Comparison of ENCODE assay signal across 24 cellular contexts in the genomic region with DNA sequence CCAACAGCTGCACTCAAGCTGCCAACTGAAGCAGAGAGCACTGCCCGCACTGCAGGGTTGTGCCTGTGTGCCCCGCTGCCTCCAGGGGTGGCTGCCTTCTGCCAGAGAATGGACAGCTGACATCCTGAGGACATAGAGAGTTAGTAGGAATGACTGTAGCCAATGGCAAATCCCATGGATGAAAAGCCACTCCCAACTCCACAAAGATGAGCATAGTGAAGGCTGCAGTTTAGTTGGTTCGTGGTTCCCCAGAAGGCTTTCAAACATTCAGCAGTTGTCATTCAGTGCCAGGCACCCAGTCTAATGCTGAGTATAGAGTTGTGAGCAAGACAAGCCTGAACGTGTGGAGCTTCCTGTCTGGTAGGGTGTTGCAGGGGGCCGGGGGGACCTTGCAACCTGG.
"Had no signal": no experiment of that assay in that cellular context is flagged by ENCODE, and none has a peak within 500 bp of the region (broad histone marks: within the 10 kb centered on the region; RNA-seq: fewer than 3 reads in every experiment).

No MANE protein-coding gene starts in this region.

- H3K27ac Mint-ChIP-seq: activated CD8-positive, alpha-beta memory T cell treated with anti-CD3 and anti-CD28 coated beads, Interleukin-2, amount 10 ng/mL, durations not matched to agents 7 days and 5 days; activated naive CD4-positive, alpha-beta T cell treated with anti-CD3 and anti-CD28 coated beads, Interleukin-2, amount 50 U/mL, for 24 hours; endodermal cell; type B pancreatic cell; WTC11 had no signal

- H3K27me3 Mint-ChIP-seq: activated CD8-positive, alpha-beta memory T cell treated with anti-CD3 and anti-CD28 coated beads, Interleukin-2, amount 10 ng/mL, durations not matched to agents 7 days and 5 days; activated naive CD4-positive, alpha-beta T cell treated with anti-CD3 and anti-CD28 coated beads, Interleukin-2, amount 50 U/mL, for 24 hours; natural killer cell treated with Interleukin-12 subunit alpha and Interleukin-12 subunit beta and Interleukin-15 and Interleukin-18, amount 100 ng/mL, for 72 hours; type B pancreatic cell had no signal

- H3K36me3 ChIP-seq: colonic mucosa, vagina had no signal

- H3K4me1 Mint-ChIP-seq: endodermal cell had no signal

- H3K27me3 ChIP-seq: colonic mucosa, esophagus squamous epithelium, gastroesophageal sphincter, vagina had no signal

- H3K4me1 ChIP-seq: colonic mucosa, esophagus squamous epithelium, vagina had no signal

- H3K9me3 ChIP-seq: colonic mucosa, esophagus squamous epithelium, gastroesophageal sphincter, thoracic aorta, vagina had no signal

- H3K27ac ChIP-seq: colonic mucosa, esophagus squamous epithelium, gastroesophageal sphincter, left ventricle myocardium inferior, skin epidermis, thoracic aorta, vagina had no signal

- H3K4me3 ChIP-seq: colonic mucosa, esophagus squamous epithelium, gastroesophageal sphincter, left ventricle myocardium inferior, skin epidermis, thoracic aorta, vagina had no signal

- ATAC-seq: activated CD8-positive, alpha-beta memory T cell treated with anti-CD3 and anti-CD28 coated beads, Interleukin-2, amount 10 ng/mL, durations not matched to agents 7 days and 5 days; gastroesophageal sphincter; natural killer cell treated with Interleukin-12 subunit alpha and Interleukin-12 subunit beta and Interleukin-15 and Interleukin-18, amount 100 ng/mL, for 72 hours; right cardiac atrium; WTC11 had no signal

- H3K4me3 Mint-ChIP-seq: activated CD8-positive, alpha-beta memory T cell treated with anti-CD3 and anti-CD28 coated beads, Interleukin-2, amount 10 ng/mL, durations not matched to agents 7 days and 5 days; activated naive CD4-positive, alpha-beta T cell treated with anti-CD3 and anti-CD28 coated beads, Interleukin-2, amount 50 U/mL, for 24 hours; endodermal cell; natural killer cell treated with Interleukin-12 subunit alpha and Interleukin-12 subunit beta and Interleukin-15 and Interleukin-18, amount 100 ng/mL, for 72 hours; type B pancreatic cell; WTC11 had no signal

- DNase-seq: activated CD4-positive, alpha-beta T cell treated with anti-CD3 and anti-CD28 coated beads, Interleukin-2, amount 50 U/mL, for 4 hours; activated CD8-positive, alpha-beta memory T cell treated with anti-CD3 and anti-CD28 coated beads, Interleukin-2, amount 10 ng/mL, durations not matched to agents 7 days and 5 days; activated effector memory CD4-positive, alpha-beta T cell treated with anti-CD3 and anti-CD28 coated beads, Interleukin-2, amount 50 U/mL, for 16 hours; activated T-cell treated with anti-CD3 and anti-CD28 coated beads for 4 hours; central memory CD4-positive, alpha-beta T cell; colonic mucosa; endodermal cell; esophagus squamous epithelium; head of caudate nucleus; hypothalamus; left ventricle myocardium inferior; right cardiac atrium; stimulated activated CD4-positive, alpha-beta T cell treated with anti-CD3 and anti-CD28 coated beads, Interleukin-15, amount 100 ng/mL, for 24 hours; stimulated activated naive CD4-positive, alpha-beta T cell; T-helper 1 cell; T-helper 9 cell had no signal

- H3K9me3 Mint-ChIP-seq: activated naive CD4-positive, alpha-beta T cell treated with anti-CD3 and anti-CD28 coated beads, Interleukin-2, amount 50 U/mL, for 24 hours; natural killer cell treated with Interleukin-12 subunit alpha and Interleukin-12 subunit beta and Interleukin-15 and Interleukin-18, amount 100 ng/mL, for 72 hours; type B pancreatic cell had no signal
